1 cellular context compared by ENCODE assay signal in genomic region chr11:133995066-133995465, GRCh38.
TF ChIP-seq lines count a peak whose summit lies in the region.

No MANE protein-coding gene starts in this region.

TF ChIP-seq in H1, 55 proteins besides CTCF, POLR2A, EP300 and RAD21 (continued from another document):
- TF ChIP-seq SIN3A (conservative IDR thresholded peaks at IDR 0.05 in 1 of 2, IDR thresholded peaks at IDR 0.05 in 1 of 2; ENCODE audit: low read depth in 1 of 2, low read length in 2 of 2): no peak
- TF ChIP-seq EZH2 (IDR thresholded peaks at IDR 0.05; ENCODE audit: low read depth, low read length, severe bottlenecking): no peak
- no peak for TF ChIP-seq TAF7 (optimal IDR thresholded peaks at IDR 0.05; ENCODE audit: borderline replicate concordance, low read depth, low read length)
- no peak for TF ChIP-seq SP2 (IDR thresholded peaks at IDR 0.05; ENCODE audit: low read length)
- TF ChIP-seq SP4 (IDR thresholded peaks at IDR 0.05; ENCODE audit: low read length): no peak
- no peak for TF ChIP-seq KDM5A (IDR thresholded peaks at IDR 0.05; ENCODE audit: low read length)
- TF ChIP-seq SIRT6 (IDR thresholded peaks at IDR 0.05; ENCODE audit: low read length): no peak
- TF ChIP-seq CHD7 (IDR thresholded peaks at IDR 0.05; ENCODE audit: insufficient replicate concordance, low read length): no peak
- no peak for TF ChIP-seq MAX (IDR thresholded peaks at IDR 0.05)
- no peak for TF ChIP-seq TCF12 (IDR thresholded peaks at IDR 0.05; ENCODE audit: low read depth, low read length)
TF ChIP-seq in H1: peak in this region for 0.
